Comparison of ENCODE assay signal across 18 cellular contexts in the genomic region with DNA sequence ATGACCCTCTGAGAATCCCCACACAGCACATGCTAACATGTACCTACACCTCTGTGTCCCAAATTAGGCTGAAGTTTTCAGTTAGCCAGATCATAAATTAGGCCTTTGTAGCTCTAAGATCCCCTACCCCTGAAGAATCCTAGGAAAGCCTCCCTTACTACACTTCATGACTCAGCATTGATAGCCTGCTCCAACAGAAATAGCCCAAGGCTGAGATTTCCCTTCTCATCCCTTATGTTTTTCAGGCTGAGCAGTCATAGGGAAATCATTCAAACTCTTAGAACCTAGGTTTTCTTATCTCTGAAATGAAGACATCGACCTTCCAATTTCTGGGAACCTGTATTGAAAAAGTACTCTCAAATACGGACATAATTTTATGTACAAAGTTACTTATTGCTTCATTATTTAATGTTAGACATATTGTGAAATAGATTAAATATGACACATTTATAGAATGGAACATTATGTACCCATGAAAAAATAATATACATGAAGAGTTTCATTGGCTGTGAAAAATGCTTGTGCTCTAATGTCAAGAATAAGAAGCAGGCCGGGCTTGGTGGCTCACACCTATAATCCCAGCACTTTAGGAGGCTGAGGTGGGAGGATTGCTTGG.
DNase-seq lines count a peak whose midpoint lies in the region; ATAC-seq, FAIRE-seq and TF ChIP-seq lines count a peak whose summit lies in the region.
"Had no signal": no experiment of that assay in that cellular context is flagged by ENCODE, and none has a peak within 500 bp of the region (broad histone marks: within the 10 kb centered on the region; RNA-seq: fewer than 3 reads in every experiment).

No MANE protein-coding gene starts in this region.

- TF ChIP-seq CTCF in A549 (IDR thresholded peaks at IDR 0.05) (no peak), fibroblast of villous mesenchyme (IDR thresholded peaks at IDR 0.05; ENCODE audit: insufficient read depth, low read depth, low read length) (no peak)

- TF ChIP-seq RAD21 in A549 (conservative IDR thresholded peaks at IDR 0.05 in 1 of 2, IDR thresholded peaks at IDR 0.05 in 1 of 2) = no peak

- CTCF ChIA-PET in A549 (lab: Yijun Ruan, JAX) = interaction anchor here (1.2 kb wide), 1 partner anchor 56 kb away, joined by 4 read pairs; no protein-coding TSS in a partner anchor

- no peak for TF ChIP-seq EP300 in A549 (IDR thresholded peaks at IDR 0.05)

- no peak for TF ChIP-seq POLR2A in A549 (IDR thresholded peaks at IDR 0.05; ENCODE audit: low read length)

- 87% methylated on average over 3 of the region's 3 CpGs for WGBS in A549 (ENCODE audit: missing lambda C conversion rate)

- FAIRE-seq in A549 (lab: Jason Lieb, UNC) = no peak
- no peak for FAIRE-seq in HTR-8/SVneo (lab: Jason Lieb, UNC)
- FAIRE-seq: endothelial cell of umbilical vein had no signal

- no peak overlapping the region for H3K4me3 ChIP-seq in A549
- no peak overlapping the region for H3K4me3 ChIP-seq in fibroblast of villous mesenchyme (ENCODE audit: low read depth, low read length)

- H3K4me1 ChIP-seq in A549 = 0 out of 3 replicates have a peak, but pooled peaks cover 5% of the 10 kb centered on the region

- POLR2A ChIA-PET in A549 (lab: Yijun Ruan, JAX) = no interaction called here

- ATAC-seq in A549 = no peak
- ATAC-seq in GM18498 (IDR thresholded peaks at IDR 0.05; ENCODE audit: unreplicated experiment) = no peak
- ATAC-seq: left ventricle myocardium superior, sciatic nerve had no signal

- H3K27ac ChIP-seq in A549 = 0 out of 6 replicates have a peak overlapping the region, but pooled peaks have one; percentile 16 to 35
- H3K27ac ChIP-seq: neutrophil had no signal

- H3K4me2 ChIP-seq in A549 = no peak overlapping the region

- H3K9me3 ChIP-seq in A549 = no peaks in the 10 kb centered on the region
- H3K9me3 ChIP-seq: neutrophil had no signal

- DNase-seq in A549 (ENCODE audit: low read depth in 1 of 2, low spot score in 1 of 2) (peak in 1 of 2 experiments; percentile 4), HTR-8/SVneo (ENCODE audit: insufficient read length, low spot score) (peak; percentile 9), astrocyte of the hippocampus (ENCODE audit: low read depth, low spot score) (peak; percentile 20), fibroblast of villous mesenchyme (ENCODE audit: low read depth) (peak; percentile 46), MV-4-11 (lab: John Stamatoyannopoulos, UW) (no peak), RKO (ENCODE audit: low spot score) (no peak), glomerular visceral epithelial cell (ENCODE audit: extremely low spot score) (no peak)
- DNase-seq: ACHN, activated T-cell treated with anti-CD3 and anti-CD28 coated beads for 4 hours, aorta, cortex of kidney, KBM-7, left ventricle myocardium superior, NCI-H1417 had no signal

TF ChIP-seq in A549, 52 proteins besides CTCF, POLR2A, EP300 and RAD21:
- TF ChIP-seq SMC3 (IDR thresholded peaks at IDR 0.05) (no peak), E2F6 (IDR thresholded peaks at IDR 0.05; ENCODE audit: borderline replicate concordance, low read depth) (no peak), NFE2L2 (conservative IDR thresholded peaks at IDR 0.05; ENCODE audit: low read length) (no peak), MAFK (IDR thresholded peaks at IDR 0.05; ENCODE audit: partially characterized antibody) (no peak), RCOR1 (IDR thresholded peaks at IDR 0.05; ENCODE audit: low read depth, low read length) (no peak), ZSCAN20 (CRISPR knock-in tag; IDR thresholded peaks at IDR 0.05) (no peak), FOXS1 (CRISPR knock-in tag; IDR thresholded peaks at IDR 0.05) (no peak)
- TF ChIP-seq, protein P1, sequence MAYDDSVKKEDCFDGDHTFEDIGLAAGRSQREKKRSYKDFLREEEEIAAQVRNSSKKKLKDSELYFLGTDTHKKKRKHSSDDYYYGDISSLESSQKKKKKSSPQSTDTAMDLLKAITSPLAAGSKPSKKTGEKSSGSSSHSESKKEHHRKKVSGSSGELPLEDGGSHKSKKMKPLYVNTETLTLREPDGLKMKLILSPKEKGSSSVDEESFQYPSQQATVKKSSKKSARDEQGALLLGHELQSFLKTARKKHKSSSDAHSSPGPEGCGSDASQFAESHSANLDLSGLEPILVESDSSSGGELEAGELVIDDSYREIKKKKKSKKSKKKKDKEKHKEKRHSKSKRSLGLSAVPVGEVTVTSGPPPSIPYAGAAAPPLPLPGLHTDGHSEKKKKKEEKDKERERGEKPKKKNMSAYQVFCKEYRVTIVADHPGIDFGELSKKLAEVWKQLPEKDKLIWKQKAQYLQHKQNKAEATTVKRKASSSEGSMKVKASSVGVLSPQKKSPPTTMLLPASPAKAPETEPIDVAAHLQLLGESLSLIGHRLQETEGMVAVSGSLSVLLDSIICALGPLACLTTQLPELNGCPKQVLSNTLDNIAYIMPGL (CRISPR knock-in tag; IDR thresholded peaks at IDR 0.05; ENCODE audit: borderline replicate concordance) = no peak

Comparison
In these comparisons a context has a peak if more than half of its experiments do, and no peak if none do; other contexts are left out.
1. DNase-seq: peak in HTR-8/SVneo (single experiment), astrocyte of the hippocampus (single experiment) and fibroblast of villous mesenchyme (single experiment); none in MV-4-11 (single experiment), RKO (single experiment) and glomerular visceral epithelial cell (single experiment).